17 cellular contexts compared by ENCODE assay signal in genomic region chr5:164235176-164235914, GRCh38.
DNase-seq lines count a peak whose midpoint lies in the region; ATAC-seq and TF ChIP-seq lines count a peak whose summit lies in the region.
"Had no signal": no experiment of that assay in that cellular context is flagged by ENCODE, and none has a peak within 500 bp of the region (broad histone marks: within the 10 kb centered on the region; RNA-seq: fewer than 3 reads in every experiment).

No MANE protein-coding gene starts in this region.

- H3K9me3 ChIP-seq in PC-3 (ENCODE audit: low read length) (0 out of 2 replicates have a peak, but pooled peaks cover 4% of the 10 kb centered on the region), fibroblast of lung (ENCODE audit: control insufficient read depth, insufficient read depth, low read depth, low read length) (no peaks in the 10 kb centered on the region), osteoblast (ENCODE audit: low read depth, low read length) (no peaks in the 10 kb centered on the region), prostate gland (no peaks in the 10 kb centered on the region)
- H3K9me3 ChIP-seq: BE2C, psoas muscle, tibial nerve had no signal

- H3K36me3 ChIP-seq in PC-3 (ENCODE audit: low read depth, low read length), result no peaks in the 10 kb centered on the region
- no peaks in the 10 kb centered on the region for H3K36me3 ChIP-seq in fibroblast of lung (ENCODE audit: control insufficient read depth, insufficient read depth, low read length)
- H3K36me3 ChIP-seq in osteoblast (ENCODE audit: insufficient read depth, low read length), result no peaks in the 10 kb centered on the region
- no peaks in the 10 kb centered on the region for H3K36me3 ChIP-seq in prostate gland
- H3K36me3 ChIP-seq: BE2C, tibial nerve had no signal

- WGBS in prostate gland, result 26% methylated on average over 3 of the region's 3 CpGs

- H3K9me2 ChIP-seq in PC-3 (replicated peaks; ENCODE audit: low read length), result no peaks in the 10 kb centered on the region

- no peak for TF ChIP-seq CTCF in PC-3 (conservative IDR thresholded peaks at IDR 0.05; ENCODE audit: low read depth, low read length)
- TF ChIP-seq CTCF in fibroblast of lung (conservative IDR thresholded peaks at IDR 0.05 in 1 of 2, IDR thresholded peaks at IDR 0.05 in 1 of 2; ENCODE audit: low read depth in 1 of 2, low read length in 2 of 2), result no peak
- no peak for TF ChIP-seq CTCF in osteoblast (IDR thresholded peaks at IDR 0.05; ENCODE audit: extremely low read depth, low read depth, low read length)
- TF ChIP-seq CTCF in GM10266 (IDR thresholded peaks at IDR 0.05; ENCODE audit: control insufficient read depth, insufficient read depth, low read depth, missing control alignments), result no peak
- no peak for TF ChIP-seq CTCF in prostate gland (IDR thresholded peaks at IDR 0.05)

- no peak overlapping the region for H3K4me3 ChIP-seq in PC-3 (ENCODE audit: low read length)
- H3K4me3 ChIP-seq in fibroblast of lung (replicated peaks in 1 of 4; ENCODE audit: control extremely low read depth in 1 of 4, insufficient read depth in 1 of 4, low read depth in 3 of 4, low read length in 4 of 4), result no peak overlapping the region
- H3K4me3 ChIP-seq in osteoblast (ENCODE audit: insufficient read depth, low read length), result no peak overlapping the region
- H3K4me3 ChIP-seq in prostate gland, result no peak overlapping the region
- H3K4me3 ChIP-seq: GM12878, psoas muscle, tibial nerve had no signal

- POLR2A ChIA-PET in PC-3 (lab: Charles Lee; ENCODE audit: unreplicated experiment), result no interaction called here

- H3K9ac ChIP-seq in PC-3 (ENCODE audit: low read length), result no peak overlapping the region
- H3K9ac ChIP-seq in fibroblast of lung (ENCODE audit: insufficient read depth, low read length), result no peak overlapping the region

- no peak overlapping the region for H2AFZ ChIP-seq in PC-3 (ENCODE audit: low read length)
- no peak overlapping the region for H2AFZ ChIP-seq in fibroblast of lung (ENCODE audit: low read length)
- peak overlapping the region; percentile 8 for H2AFZ ChIP-seq in osteoblast (ENCODE audit: low read length)

- TF ChIP-seq POLR2A in prostate gland (IDR thresholded peaks at IDR 0.05), result no peak

- H4K20me1 ChIP-seq in PC-3 (ENCODE audit: low read length) (no peaks in the 10 kb centered on the region), fibroblast of lung (ENCODE audit: control insufficient read depth, extremely low read depth, insufficient read depth, low read length) (no peaks in the 10 kb centered on the region), osteoblast (ENCODE audit: insufficient read depth, low read length) (no peaks in the 10 kb centered on the region)

- ATAC-seq in PC-3, result no peak; the same call in 1 of the 2 replicates
- ATAC-seq: activated T-cell treated with anti-CD3 and anti-CD28 coated beads, Interleukin-2, amount 50 U/mL, for 4 hours; GM12878; psoas muscle had no signal

- no peaks in the 10 kb centered on the region for H3K79me2 ChIP-seq in PC-3 (ENCODE audit: low read length)
- H3K79me2 ChIP-seq in fibroblast of lung (ENCODE audit: control insufficient read depth, insufficient read depth, low read length), result no peaks in the 10 kb centered on the region
- H3K79me2 ChIP-seq in osteoblast (ENCODE audit: insufficient read depth, low read length), result no peaks in the 10 kb centered on the region

- no peaks in the 10 kb centered on the region for H3K4me1 ChIP-seq in PC-3 (ENCODE audit: insufficient read depth, low read length)
- peaks cover 3% of the 10 kb centered on the region for H3K4me1 ChIP-seq in fibroblast of lung (ENCODE audit: control insufficient read depth, extremely low read depth, insufficient read depth, low read length)
- H3K4me1 ChIP-seq in osteoblast (ENCODE audit: insufficient read depth, low read length), result peaks cover 44% of the 10 kb centered on the region
- no peaks in the 10 kb centered on the region for H3K4me1 ChIP-seq in prostate gland (replicated peaks)
- H3K4me1 ChIP-seq: BE2C, psoas muscle, tibial nerve had no signal

- H3K27ac ChIP-seq in PC-3 (ENCODE audit: low read length) (no peak overlapping the region), fibroblast of lung (ENCODE audit: insufficient read depth, low read length) (no peak overlapping the region), osteoblast (ENCODE audit: low read depth, low read length) (peak overlapping the region; percentile 54), prostate gland (no peak overlapping the region)
- H3K27ac ChIP-seq: psoas muscle, tibial nerve had no signal

- intact Hi-C loops in PC-3 (cut with micrococcal nuclease) (no loop called here), prostate gland (cut with DNase I) (no loop called here)

- H3K27me3 ChIP-seq in PC-3 (ENCODE audit: low read length) (no peaks in the 10 kb centered on the region), fibroblast of lung (ENCODE audit: control insufficient read depth, insufficient read depth, low read length) (no peaks in the 10 kb centered on the region), osteoblast (ENCODE audit: insufficient read depth, low read length) (no peaks in the 10 kb centered on the region), prostate gland (replicated peaks; ENCODE audit: insufficient read depth) (no peaks in the 10 kb centered on the region)
- H3K27me3 ChIP-seq: BE2C, tibial nerve had no signal

- H3K4me2 ChIP-seq in PC-3 (ENCODE audit: low read length), result no peak overlapping the region
- peak overlapping the region; percentile 49 for H3K4me2 ChIP-seq in fibroblast of lung (ENCODE audit: extremely low read depth, insufficient read depth, low read length)
- H3K4me2 ChIP-seq in osteoblast (ENCODE audit: insufficient read depth, low read length), result peak overlapping the region; percentile 34

- no peaks in the 10 kb centered on the region for H3F3A ChIP-seq in PC-3 (ENCODE audit: low read length, unreplicated experiment)

- no TSS peak for BruUV-seq in PC-3 (replicated peaks; lab: Mats Ljungman, UMichigan)

- in situ Hi-C loops in Caki2 (cut with HindIII; ENCODE audit: low pct_unique_long_range_greater_than_20kb, low sequenced_read_pairs), result no loop called here

- DNase-seq in Caki2 (ENCODE audit: low read depth), result peak; percentile 20
- peak; percentile 31 for DNase-seq in PC-3
- DNase-seq in fibroblast of lung (ENCODE audit: low read depth in 2 of 2), result peak; percentile 95 to 98
- DNase-seq in osteoblast (ENCODE audit: insufficient read length, low spot score, missing footprints), result peak; percentile 56
- DNase-seq in DMS153 treated with DMSO at 0.1 percent for 48 hours (lab: John Stamatoyannopoulos, UW; ENCODE audit: unreplicated experiment), result no peak
- no peak for DNase-seq in GM10266 (ENCODE audit: extremely low spot score)
- no peak for DNase-seq in NCI-H2171 (lab: John Stamatoyannopoulos, UW)
- DNase-seq in prostate gland (ENCODE audit: low spot score), result no peak
- DNase-seq: activated CD4-positive, alpha-beta T cell treated with anti-CD3 and anti-CD28 coated beads for 4 hours; activated T-cell treated with anti-CD3 and anti-CD28 coated beads, Interleukin-2, amount 50 U/mL, for 4 hours; BE2C; Kasumi-1; NCI-H187 treated with DMSO at 0.1 percent for 48 hours; psoas muscle; stimulated activated CD4-positive, alpha-beta T cell treated with anti-CD3 and anti-CD28 coated beads, Interleukin-1b, Interleukin-23, amount 100 ng/mL, for 48 hours had no signal

- CTCF ChIA-PET in PC-3 (lab: Charles Lee), result no interaction called here

Comparison
In these comparisons a context has a peak if more than half of its experiments do, and no peak if none do; other contexts are left out.
1. DNase-seq: peak in Caki2 (single experiment), PC-3 (single experiment), fibroblast of lung (2 of 2) and osteoblast (single experiment); none in DMS153 treated with DMSO at 0.1 percent for 48 hours (single experiment), GM10266 (single experiment), NCI-H2171 (single experiment) and prostate gland (single experiment).